ENCODE assay signal across 1 cellular context in the genomic region with DNA sequence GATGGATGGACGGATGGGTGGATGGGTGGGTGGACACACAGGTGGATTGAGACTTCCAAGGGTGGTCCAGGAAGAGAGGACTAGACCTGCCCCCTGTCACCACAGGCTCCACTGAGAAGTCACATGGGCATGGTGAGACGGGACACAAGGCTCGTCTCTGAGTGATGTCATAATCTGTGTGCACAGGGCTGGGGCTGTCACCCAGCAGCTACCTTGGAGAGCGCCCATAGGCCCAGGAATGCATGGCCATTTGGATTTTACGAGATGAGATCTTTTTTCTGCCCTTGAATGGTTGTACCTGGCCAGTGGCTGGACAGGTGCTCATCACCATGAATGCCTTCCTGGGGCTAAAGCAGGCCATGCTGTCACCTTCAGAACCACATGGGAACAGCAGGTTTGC.
TF ChIP-seq lines count a peak whose summit lies in the region.

No MANE protein-coding gene starts in this region.

TF ChIP-seq in HEK293, 187 proteins besides CTCF, POLR2A, EP300 and RAD21 (continued from another document and continues in another):
- TF ChIP-seq, protein P1, sequence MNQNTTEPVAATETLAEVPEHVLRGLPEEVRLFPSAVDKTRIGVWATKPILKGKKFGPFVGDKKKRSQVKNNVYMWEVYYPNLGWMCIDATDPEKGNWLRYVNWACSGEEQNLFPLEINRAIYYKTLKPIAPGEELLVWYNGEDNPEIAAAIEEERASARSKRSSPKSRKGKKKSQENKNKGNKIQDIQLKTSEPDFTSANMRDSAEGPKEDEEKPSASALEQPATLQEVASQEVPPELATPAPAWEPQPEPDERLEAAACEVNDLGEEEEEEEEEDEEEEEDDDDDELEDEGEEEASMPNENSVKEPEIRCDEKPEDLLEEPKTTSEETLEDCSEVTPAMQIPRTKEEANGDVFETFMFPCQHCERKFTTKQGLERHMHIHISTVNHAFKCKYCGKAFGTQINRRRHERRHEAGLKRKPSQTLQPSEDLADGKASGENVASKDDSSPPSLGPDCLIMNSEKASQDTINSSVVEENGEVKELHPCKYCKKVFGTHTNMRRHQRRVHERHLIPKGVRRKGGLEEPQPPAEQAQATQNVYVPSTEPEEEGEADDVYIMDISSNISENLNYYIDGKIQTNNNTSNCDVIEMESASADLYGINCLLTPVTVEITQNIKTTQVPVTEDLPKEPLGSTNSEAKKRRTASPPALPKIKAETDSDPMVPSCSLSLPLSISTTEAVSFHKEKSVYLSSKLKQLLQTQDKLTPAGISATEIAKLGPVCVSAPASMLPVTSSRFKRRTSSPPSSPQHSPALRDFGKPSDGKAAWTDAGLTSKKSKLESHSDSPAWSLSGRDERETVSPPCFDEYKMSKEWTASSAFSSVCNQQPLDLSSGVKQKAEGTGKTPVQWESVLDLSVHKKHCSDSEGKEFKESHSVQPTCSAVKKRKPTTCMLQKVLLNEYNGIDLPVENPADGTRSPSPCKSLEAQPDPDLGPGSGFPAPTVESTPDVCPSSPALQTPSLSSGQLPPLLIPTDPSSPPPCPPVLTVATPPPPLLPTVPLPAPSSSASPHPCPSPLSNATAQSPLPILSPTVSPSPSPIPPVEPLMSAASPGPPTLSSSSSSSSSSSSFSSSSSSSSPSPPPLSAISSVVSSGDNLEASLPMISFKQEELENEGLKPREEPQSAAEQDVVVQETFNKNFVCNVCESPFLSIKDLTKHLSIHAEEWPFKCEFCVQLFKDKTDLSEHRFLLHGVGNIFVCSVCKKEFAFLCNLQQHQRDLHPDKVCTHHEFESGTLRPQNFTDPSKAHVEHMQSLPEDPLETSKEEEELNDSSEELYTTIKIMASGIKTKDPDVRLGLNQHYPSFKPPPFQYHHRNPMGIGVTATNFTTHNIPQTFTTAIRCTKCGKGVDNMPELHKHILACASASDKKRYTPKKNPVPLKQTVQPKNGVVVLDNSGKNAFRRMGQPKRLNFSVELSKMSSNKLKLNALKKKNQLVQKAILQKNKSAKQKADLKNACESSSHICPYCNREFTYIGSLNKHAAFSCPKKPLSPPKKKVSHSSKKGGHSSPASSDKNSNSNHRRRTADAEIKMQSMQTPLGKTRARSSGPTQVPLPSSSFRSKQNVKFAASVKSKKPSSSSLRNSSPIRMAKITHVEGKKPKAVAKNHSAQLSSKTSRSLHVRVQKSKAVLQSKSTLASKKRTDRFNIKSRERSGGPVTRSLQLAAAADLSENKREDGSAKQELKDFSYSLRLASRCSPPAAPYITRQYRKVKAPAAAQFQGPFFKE (tag by site-specific recombination; IDR thresholded peaks at IDR 0.05; ENCODE audit: borderline replicate concordance), result no peak
- TF ChIP-seq ZNF169 (tag by site-specific recombination; IDR thresholded peaks at IDR 0.05) (no peak), ZNF629 (tag by site-specific recombination; IDR thresholded peaks at IDR 0.05) (peak; percentile 56; the same call in 1 of the 2 replicates), ZNF549 (tag by site-specific recombination; IDR thresholded peaks at IDR 0.05) (no peak), ZNF610 (tag by site-specific recombination; IDR thresholded peaks at IDR 0.05; ENCODE audit: borderline replicate concordance) (no peak), ZFP69B (tag by site-specific recombination; IDR thresholded peaks at IDR 0.05) (0 out of 2 replicates have a peak, but pooled peaks have one; percentile 57), ZNF677 (tag by site-specific recombination; IDR thresholded peaks at IDR 0.05) (no peak), MZF1 (tag by site-specific recombination; IDR thresholded peaks at IDR 0.05; ENCODE audit: borderline replicate concordance) (no peak), ZNF426 (tag by site-specific recombination; IDR thresholded peaks at IDR 0.05) (no peak), ZNF510 (tag by site-specific recombination; IDR thresholded peaks at IDR 0.05; ENCODE audit: insufficient replicate concordance) (no peak), REST (tag by site-specific recombination; IDR thresholded peaks at IDR 0.05) (peak; percentile 99), ZSCAN30 (tag by site-specific recombination; IDR thresholded peaks at IDR 0.05) (no peak), HIC1 (tag by site-specific recombination; IDR thresholded peaks at IDR 0.05) (no peak), SP3 (tag by site-specific recombination; IDR thresholded peaks at IDR 0.05) (no peak), ZNF2 (tag by site-specific recombination; IDR thresholded peaks at IDR 0.05) (no peak), ELK4 (IDR thresholded peaks at IDR 0.05; ENCODE audit: borderline replicate concordance, low read depth, low read length) (no peak), ZNF513 (tag by site-specific recombination; IDR thresholded peaks at IDR 0.05) (no peak), KLF10 (tag by site-specific recombination; IDR thresholded peaks at IDR 0.05) (no peak), EGR2 (tag by site-specific recombination; IDR thresholded peaks at IDR 0.05; ENCODE audit: low read depth) (0 out of 2 replicates have a peak, but pooled peaks have one; percentile 29), ZNF530 (tag by site-specific recombination; IDR thresholded peaks at IDR 0.05; ENCODE audit: low read depth) (no peak), KLF7 (tag by site-specific recombination; IDR thresholded peaks at IDR 0.05; ENCODE audit: borderline replicate concordance) (no peak), ZNF248 (tag by site-specific recombination; IDR thresholded peaks at IDR 0.05) (no peak), ZNF555 (tag by site-specific recombination; conservative IDR thresholded peaks at IDR 0.05) (no peak), ZNF16 (tag by site-specific recombination; IDR thresholded peaks at IDR 0.05; ENCODE audit: low read depth) (no peak), ZNF121 (tag by site-specific recombination; IDR thresholded peaks at IDR 0.05) (no peak), HOXD13 (CRISPR knock-in tag; IDR thresholded peaks at IDR 0.05; ENCODE audit: borderline replicate concordance) (peak; percentile 45; the same call in 1 of the 2 replicates), ZNF10 (tag by site-specific recombination; IDR thresholded peaks at IDR 0.05) (no peak), ZNF529 (tag by site-specific recombination; IDR thresholded peaks at IDR 0.05; ENCODE audit: insufficient replicate concordance) (no peak), ZIC2 (tag by site-specific recombination; IDR thresholded peaks at IDR 0.05) (no peak), ZNF624 (tag by site-specific recombination; IDR thresholded peaks at IDR 0.05) (no peak), WT1 (tag by site-specific recombination; IDR thresholded peaks at IDR 0.05) (no peak), ZBTB17 (tag by site-specific recombination; IDR thresholded peaks at IDR 0.05) (no peak), ZFHX2 (tag by site-specific recombination; conservative IDR thresholded peaks at IDR 0.05) (peak; percentile 22; the same call in 1 of the 2 replicates), ZNF514 (tag by site-specific recombination; IDR thresholded peaks at IDR 0.05) (no peak)
- TF ChIP-seq, protein P2, sequence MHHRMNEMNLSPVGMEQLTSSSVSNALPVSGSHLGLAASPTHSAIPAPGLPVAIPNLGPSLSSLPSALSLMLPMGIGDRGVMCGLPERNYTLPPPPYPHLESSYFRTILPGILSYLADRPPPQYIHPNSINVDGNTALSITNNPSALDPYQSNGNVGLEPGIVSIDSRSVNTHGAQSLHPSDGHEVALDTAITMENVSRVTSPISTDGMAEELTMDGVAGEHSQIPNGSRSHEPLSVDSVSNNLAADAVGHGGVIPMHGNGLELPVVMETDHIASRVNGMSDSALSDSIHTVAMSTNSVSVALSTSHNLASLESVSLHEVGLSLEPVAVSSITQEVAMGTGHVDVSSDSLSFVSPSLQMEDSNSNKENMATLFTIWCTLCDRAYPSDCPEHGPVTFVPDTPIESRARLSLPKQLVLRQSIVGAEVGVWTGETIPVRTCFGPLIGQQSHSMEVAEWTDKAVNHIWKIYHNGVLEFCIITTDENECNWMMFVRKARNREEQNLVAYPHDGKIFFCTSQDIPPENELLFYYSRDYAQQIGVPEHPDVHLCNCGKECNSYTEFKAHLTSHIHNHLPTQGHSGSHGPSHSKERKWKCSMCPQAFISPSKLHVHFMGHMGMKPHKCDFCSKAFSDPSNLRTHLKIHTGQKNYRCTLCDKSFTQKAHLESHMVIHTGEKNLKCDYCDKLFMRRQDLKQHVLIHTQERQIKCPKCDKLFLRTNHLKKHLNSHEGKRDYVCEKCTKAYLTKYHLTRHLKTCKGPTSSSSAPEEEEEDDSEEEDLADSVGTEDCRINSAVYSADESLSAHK (tag by site-specific recombination; IDR thresholded peaks at IDR 0.05), result no peak
- TF ChIP-seq, protein P3, sequence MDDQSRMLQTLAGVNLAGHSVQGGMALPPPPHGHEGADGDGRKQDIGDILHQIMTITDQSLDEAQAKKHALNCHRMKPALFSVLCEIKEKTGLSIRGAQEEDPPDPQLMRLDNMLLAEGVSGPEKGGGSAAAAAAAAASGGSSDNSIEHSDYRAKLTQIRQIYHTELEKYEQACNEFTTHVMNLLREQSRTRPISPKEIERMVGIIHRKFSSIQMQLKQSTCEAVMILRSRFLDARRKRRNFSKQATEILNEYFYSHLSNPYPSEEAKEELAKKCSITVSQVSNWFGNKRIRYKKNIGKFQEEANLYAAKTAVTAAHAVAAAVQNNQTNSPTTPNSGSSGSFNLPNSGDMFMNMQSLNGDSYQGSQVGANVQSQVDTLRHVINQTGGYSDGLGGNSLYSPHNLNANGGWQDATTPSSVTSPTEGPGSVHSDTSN (CRISPR knock-in tag; IDR thresholded peaks at IDR 0.05), result no peak
- TF ChIP-seq, protein P4, sequence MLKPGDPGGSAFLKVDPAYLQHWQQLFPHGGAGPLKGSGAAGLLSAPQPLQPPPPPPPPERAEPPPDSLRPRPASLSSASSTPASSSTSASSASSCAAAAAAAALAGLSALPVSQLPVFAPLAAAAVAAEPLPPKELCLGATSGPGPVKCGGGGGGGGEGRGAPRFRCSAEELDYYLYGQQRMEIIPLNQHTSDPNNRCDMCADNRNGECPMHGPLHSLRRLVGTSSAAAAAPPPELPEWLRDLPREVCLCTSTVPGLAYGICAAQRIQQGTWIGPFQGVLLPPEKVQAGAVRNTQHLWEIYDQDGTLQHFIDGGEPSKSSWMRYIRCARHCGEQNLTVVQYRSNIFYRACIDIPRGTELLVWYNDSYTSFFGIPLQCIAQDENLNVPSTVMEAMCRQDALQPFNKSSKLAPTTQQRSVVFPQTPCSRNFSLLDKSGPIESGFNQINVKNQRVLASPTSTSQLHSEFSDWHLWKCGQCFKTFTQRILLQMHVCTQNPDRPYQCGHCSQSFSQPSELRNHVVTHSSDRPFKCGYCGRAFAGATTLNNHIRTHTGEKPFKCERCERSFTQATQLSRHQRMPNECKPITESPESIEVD (tag by site-specific recombination; IDR thresholded peaks at IDR 0.05), result no peak
